ENCODE assay signal across 15 cellular contexts in genomic region chr17:15413101-15413750, GRCh38.
"Had no signal": no experiment of that assay in that cellular context is flagged by ENCODE, and none has a peak within 500 bp of the region (broad histone marks: within the 10 kb centered on the region; RNA-seq: fewer than 3 reads in every experiment).

No MANE protein-coding gene starts in this region.

- H3K4me2 ChIP-seq: SK-N-SH had no signal

- DNase-seq: activated CD4-positive, alpha-beta T cell treated with anti-CD3 and anti-CD28 coated beads for 36 hours; activated CD4-positive, alpha-beta T cell treated with anti-CD3 and anti-CD28 coated beads, Interleukin-2, amount 50 U/mL, for 48 hours; activated CD8-positive, alpha-beta memory T cell treated with anti-CD3 and anti-CD28 coated beads, Interleukin-2, amount 10 ng/mL, durations not matched to agents 7 days and 5 days; activated naive CD4-positive, alpha-beta T cell; activated naive CD8-positive, alpha-beta T cell treated with anti-CD3 and anti-CD28 coated beads for 36 hours; activated T-cell treated with anti-CD3 and anti-CD28 coated beads, Interleukin-2, amount 50 U/mL, for 1 hour; effector memory CD8-positive, alpha-beta T cell; foreskin fibroblast; glutamatergic neuron; ovary; SK-N-SH; stimulated activated CD4-positive, alpha-beta T cell treated with anti-CD3 and anti-CD28 coated beads, Interleukin-2, amount 100 ng/mL, for 24 hours; stimulated activated naive CD8-positive, alpha-beta T cell treated with anti-CD3 and anti-CD28 coated beads, Interleukin-15, Interleukin-2, amounts not matched to agents 100 U/mL and 50 U/mL, for 24 hours had no signal

- H3K4me3 ChIP-seq: lung, ovary had no signal

- H3K9ac ChIP-seq: SK-N-SH had no signal

- H3K36me3 ChIP-seq: ovary had no signal

- H3K9me3 ChIP-seq: ovary, SK-N-SH had no signal

- H3K27me3 ChIP-seq: ovary had no signal

- ATAC-seq: activated CD4-positive, alpha-beta T cell treated with anti-CD3 and anti-CD28 coated beads for 36 hours; activated CD8-positive, alpha-beta memory T cell treated with anti-CD3 and anti-CD28 coated beads, Interleukin-2, amount 10 ng/mL, durations not matched to agents 7 days and 5 days; activated T-helper 17 cell treated with anti-CD3 and anti-CD28 coated beads, Interleukin-2, amount 50 U/mL, for 72 hours; effector memory CD8-positive, alpha-beta T cell; stimulated activated naive CD8-positive, alpha-beta T cell treated with anti-CD3 and anti-CD28 coated beads, Interleukin-15, Interleukin-2, amounts not matched to agents 100 U/mL and 50 U/mL, for 24 hours had no signal

- H3K27ac ChIP-seq: ovary had no signal
